Comparison of ENCODE assay signal across 14 cellular contexts in the genomic region with DNA sequence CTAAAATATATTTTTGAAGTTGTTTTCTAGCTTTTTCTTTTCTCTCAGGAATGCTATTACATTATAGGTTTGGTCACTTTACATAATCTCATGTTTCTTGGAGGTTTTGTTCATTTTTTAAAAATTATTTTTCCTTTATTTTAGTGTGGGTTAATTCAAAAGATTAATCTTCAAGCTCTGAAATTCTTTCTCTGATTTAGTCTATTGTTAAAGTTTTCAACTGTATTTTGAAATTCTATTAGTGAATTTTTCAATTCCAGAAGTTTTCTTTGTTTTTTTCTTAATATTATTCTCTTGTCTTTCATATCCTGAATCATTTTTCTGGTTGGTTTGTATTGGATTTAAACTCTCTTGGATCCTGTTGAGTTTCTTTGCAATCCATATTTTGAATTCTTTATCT.
DNase-seq lines count a peak whose midpoint lies in the region; ATAC-seq, FAIRE-seq and TF ChIP-seq lines count a peak whose summit lies in the region.
"Had no signal": no experiment of that assay in that cellular context is flagged by ENCODE, and none has a peak within 500 bp of the region (broad histone marks: within the 10 kb centered on the region; RNA-seq: fewer than 3 reads in every experiment).

No MANE protein-coding gene starts in this region.

- H3K36me3 ChIP-seq in GM23248 (ENCODE audit: low read depth) (no peaks in the 10 kb centered on the region; the same call in 1 of the 2 replicates), testis (ENCODE audit: low read depth, missing control alignments) (no peaks in the 10 kb centered on the region)

- no peak overlapping the region for H3K9ac ChIP-seq in GM23248

- H3K4me1 ChIP-seq in GM23248 (ENCODE audit: insufficient read depth) (no peaks in the 10 kb centered on the region), testis (no peaks in the 10 kb centered on the region)

- H4K20me1 ChIP-seq in GM23248 (ENCODE audit: insufficient read depth) = no peaks in the 10 kb centered on the region

- in situ Hi-C loops in GM23248 (cut with MboI) = no loop called here

- no peak overlapping the region for H3K4me3 Mint-ChIP-seq in activated T-cell treated with anti-CD3 and anti-CD28 coated beads, Interleukin-2, amount 50 U/mL, for 72 hours
- H3K4me3 Mint-ChIP-seq: CD4-positive, alpha-beta memory T cell had no signal

- no peaks in the 10 kb centered on the region for H3K4me1 Mint-ChIP-seq in activated T-cell treated with anti-CD3 and anti-CD28 coated beads, Interleukin-2, amount 50 U/mL, for 72 hours (ENCODE audit: low read depth)
- H3K4me1 Mint-ChIP-seq: CD4-positive, alpha-beta memory T cell had no signal

- peak; percentile 2 for DNase-seq in GM23248
- no peak for DNase-seq in NK-92 treated with Interleukin-12 subunit alpha and Interleukin-12 subunit beta, amount 100 ng/mL, for 24 hours (lab: John Stamatoyannopoulos, UW)
- no peak for DNase-seq in testis
- no peak for DNase-seq in activated T-cell treated with anti-CD3 and anti-CD28 coated beads, Interleukin-2, amount 50 U/mL, for 72 hours
- DNase-seq: 8988T; C1 segment of cervical spinal cord; Calu3; CD4-positive, alpha-beta memory T cell; DND-41; GF-D8 had no signal

- no peak overlapping the region for H3K27ac ChIP-seq in GM23248
- no peak overlapping the region for H3K27ac ChIP-seq in testis

- H3F3A ChIP-seq in GM23248 (ENCODE audit: insufficient read depth) = no peaks in the 10 kb centered on the region

- FAIRE-seq in A204.1 (lab: Jason Lieb, UNC) = peak; percentile 54
- peak; percentile 62 for FAIRE-seq in TTC549 (lab: Jason Lieb, UNC)
- peak; percentile 38 for FAIRE-seq in colon (lab: Jason Lieb, UNC)
- FAIRE-seq: GM12892 had no signal

- ATAC-seq in activated T-cell treated with anti-CD3 and anti-CD28 coated beads, Interleukin-2, amount 50 U/mL, for 72 hours (replicated peaks in 1 of 2) = no peak

- no peaks in the 10 kb centered on the region for H3K9me2 ChIP-seq in GM23248 (ENCODE audit: insufficient read depth)

- H3K27me3 Mint-ChIP-seq in activated T-cell treated with anti-CD3 and anti-CD28 coated beads, Interleukin-2, amount 50 U/mL, for 72 hours (ENCODE audit: low read depth) = no peaks in the 10 kb centered on the region

- TF ChIP-seq POLR2A in testis (IDR thresholded peaks at IDR 0.05) = no peak

- H3K4me3 ChIP-seq in GM23248 = no peak overlapping the region
- H3K4me3 ChIP-seq in testis = no peak overlapping the region

- peaks cover 11 to 15% of the 10 kb centered on the region in 2 donors for H3K9me3 Mint-ChIP-seq in activated T-cell treated with anti-CD3 and anti-CD28 coated beads, Interleukin-2, amount 50 U/mL, for 72 hours

- H2AFZ ChIP-seq in GM23248 = no peak overlapping the region

- H3K36me3 Mint-ChIP-seq in activated T-cell treated with anti-CD3 and anti-CD28 coated beads, Interleukin-2, amount 50 U/mL, for 72 hours (ENCODE audit: insufficient read depth in 2 of 2) = peaks cover 5 to 8% of the 10 kb centered on the region in 2 donors

- intact Hi-C loops in testis (cut with DNase I; ENCODE audit: low total_unique reads) = no loop called here

- H3K79me2 ChIP-seq in GM23248 (ENCODE audit: insufficient read depth) = no peaks in the 10 kb centered on the region

- H3K27me3 ChIP-seq in GM23248 (replicated peaks; ENCODE audit: insufficient read depth) (no peaks in the 10 kb centered on the region), testis (no peaks in the 10 kb centered on the region)

- TF ChIP-seq CTCF in testis (IDR thresholded peaks at IDR 0.05) = no peak

- H3K4me2 ChIP-seq in GM23248 (ENCODE audit: unreplicated experiment) = no peak overlapping the region

- no peak overlapping the region for H3K27ac Mint-ChIP-seq in activated T-cell treated with anti-CD3 and anti-CD28 coated beads, Interleukin-2, amount 50 U/mL, for 72 hours
- H3K27ac Mint-ChIP-seq: CD4-positive, alpha-beta memory T cell had no signal

- H3K9me3 ChIP-seq in GM23248 (ENCODE audit: low read depth) (no peaks in the 10 kb centered on the region), testis (no peaks in the 10 kb centered on the region)
